ENCODE assay signal across 12 cellular contexts in the genomic region with DNA sequence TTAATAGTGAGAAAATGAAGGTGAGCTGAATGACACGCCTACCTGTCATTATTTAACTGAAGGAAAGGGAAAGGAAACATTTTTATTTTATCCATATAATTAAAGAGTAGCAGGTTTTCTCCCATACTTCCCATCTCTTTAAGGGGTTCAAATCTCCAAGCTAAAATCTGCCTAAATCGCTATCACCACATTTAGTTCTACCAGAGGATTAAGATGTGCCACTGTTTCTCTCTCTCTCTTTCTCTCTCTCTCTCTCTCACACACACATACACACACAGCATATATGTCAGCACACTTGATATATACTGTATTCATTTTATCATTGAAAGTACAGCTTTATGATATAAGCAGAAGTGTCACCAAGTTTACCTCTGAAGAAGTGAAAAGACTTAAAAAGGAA. TPM values are rescaled to one million over a fixed set of nuclear protein-coding genes. Genes with fewer than 3 reads are reported as not detected.
A peak's percentile ranks its signal among the peaks of the same experiment; 100 is the strongest.
DNase-seq lines count a peak whose midpoint lies in the region; ATAC-seq and TF ChIP-seq lines count a peak whose summit lies in the region.
"Had no signal": no experiment of that assay in that cellular context is flagged by ENCODE, and none has a peak within 500 bp of the region (broad histone marks: within the 10 kb centered on the region; RNA-seq: fewer than 3 reads in every experiment).

No MANE protein-coding gene starts in this region.

- H3K27ac Mint-ChIP-seq in T-cell, result peak overlapping the region; percentile 98 to 99
- H3K27ac Mint-ChIP-seq in stimulated activated naive B cell treated with anti-CD40 and anti-IgM and Interleukin-4, amounts not matched to agents 10 μg/mL and 1 μg/mL and 100 μg/mL, for 72 hours, result peak overlapping the region; percentile 98
- H3K27ac Mint-ChIP-seq: GM23338 had no signal

- no peaks in the 10 kb centered on the region for H3K36me3 ChIP-seq in esophagus squamous epithelium

- no peaks in the 10 kb centered on the region for H3K27me3 Mint-ChIP-seq in activated T-cell treated with anti-CD3 and anti-CD28 coated beads, Interleukin-2, amount 50 U/mL, for 4 hours (ENCODE audit: low read depth)
- no peaks in the 10 kb centered on the region for H3K27me3 Mint-ChIP-seq in T-cell
- H3K27me3 Mint-ChIP-seq in stimulated activated naive B cell treated with anti-CD40 and anti-IgM and Interleukin-4, amounts not matched to agents 10 μg/mL and 1 μg/mL and 100 μg/mL, for 72 hours, result no peaks in the 10 kb centered on the region

- intact Hi-C loops in esophagus squamous epithelium (cut with DNase I), result no loop called here

- no peaks in the 10 kb centered on the region for H3K9me3 ChIP-seq in esophagus squamous epithelium
- H3K9me3 ChIP-seq: testis had no signal

- peak overlapping the region in 3 of 4 donors; percentile 72 to 77 (median 77) for H3K27ac ChIP-seq in esophagus squamous epithelium
- H3K27ac ChIP-seq: testis had no signal

- no peak for ATAC-seq in activated T-cell treated with anti-CD3 and anti-CD28 coated beads, Interleukin-2, amount 50 U/mL, for 4 hours
- ATAC-seq in T-cell (replicated peaks in 1 of 4) (no peak), HG03159 (IDR thresholded peaks at IDR 0.05; ENCODE audit: unreplicated experiment) (no peak), HG02870 (IDR thresholded peaks at IDR 0.05; ENCODE audit: unreplicated experiment) (no peak)
- ATAC-seq in stimulated activated naive B cell treated with anti-CD40 and anti-IgM and Interleukin-4, amounts not matched to agents 10 μg/mL and 1 μg/mL and 100 μg/mL, for 72 hours (replicated peaks), result no peak
- ATAC-seq: GM23338 had no signal

- peaks cover 8% of the 10 kb centered on the region for H3K36me3 Mint-ChIP-seq in activated T-cell treated with anti-CD3 and anti-CD28 coated beads, Interleukin-2, amount 50 U/mL, for 4 hours (ENCODE audit: insufficient read depth)
- peaks cover 55% of the 10 kb centered on the region for H3K36me3 Mint-ChIP-seq in T-cell
- peaks cover 46 to 69% of the 10 kb centered on the region in 2 donors for H3K36me3 Mint-ChIP-seq in stimulated activated naive B cell treated with anti-CD40 and anti-IgM and Interleukin-4, amounts not matched to agents 10 μg/mL and 1 μg/mL and 100 μg/mL, for 72 hours

- H3K4me3 ChIP-seq in esophagus squamous epithelium, result peak overlapping the region in 3 of 4 donors; percentile 18 to 29 (median 27)
- H3K4me3 ChIP-seq: GM23338, testis had no signal

- peaks cover 73% of the 10 kb centered on the region for H3K4me1 Mint-ChIP-seq in activated T-cell treated with anti-CD3 and anti-CD28 coated beads, Interleukin-2, amount 50 U/mL, for 4 hours (ENCODE audit: low read depth)
- H3K4me1 Mint-ChIP-seq in T-cell, result peaks cover 52 to 82% (median 63%) of the 10 kb centered on the region in 3 donors
- H3K4me1 Mint-ChIP-seq in stimulated activated naive B cell treated with anti-CD40 and anti-IgM and Interleukin-4, amounts not matched to agents 10 μg/mL and 1 μg/mL and 100 μg/mL, for 72 hours, result peaks cover 34 to 68% of the 10 kb centered on the region in 2 donors

- no peak for TF ChIP-seq CTCF in esophagus squamous epithelium (IDR thresholded peaks at IDR 0.05)

- H3K9me3 Mint-ChIP-seq in activated T-cell treated with anti-CD3 and anti-CD28 coated beads, Interleukin-2, amount 50 U/mL, for 4 hours, result no peaks in the 10 kb centered on the region
- H3K9me3 Mint-ChIP-seq in T-cell, result no peaks in the 10 kb centered on the region
- H3K9me3 Mint-ChIP-seq in stimulated activated naive B cell treated with anti-CD40 and anti-IgM and Interleukin-4, amounts not matched to agents 10 μg/mL and 1 μg/mL and 100 μg/mL, for 72 hours, result no peaks in the 10 kb centered on the region

- no peaks in the 10 kb centered on the region for H3K27me3 ChIP-seq in esophagus squamous epithelium
- H3K27me3 ChIP-seq: testis had no signal

- POLR2A ChIA-PET in T-cell (lab: Charles Lee), result interaction anchor here (0.5 to 1.6 kb wide), 13 partner anchors 11 to 1578 kb away, joined by 3 to 12 read pairs (median 3); no protein-coding TSS in a partner anchor

- no peak for DNase-seq in activated T-cell treated with anti-CD3 and anti-CD28 coated beads, Interleukin-2, amount 50 U/mL, for 4 hours
- no peak for DNase-seq in activated T-cell treated with anti-CD3 and anti-CD28 coated beads, Interleukin-2, amount 50 U/mL, for 48 hours
- DNase-seq in T-cell (no peak), esophagus squamous epithelium (lab: John Stamatoyannopoulos, UW) (no peak), KG1 (lab: John Stamatoyannopoulos, UW) (no peak)
- DNase-seq in stimulated activated naive B cell treated with anti-CD40 and anti-IgM and Interleukin-4, amounts not matched to agents 10 μg/mL and 1 μg/mL and 100 μg/mL, for 72 hours, result no peak
- DNase-seq: activated effector memory CD4-positive, alpha-beta T cell treated with anti-CD3 and anti-CD28 coated beads, Interleukin-2, amount 50 U/mL, for 16 hours; NCI-H748 treated with DMSO at 0.1 percent for 48 hours; testis had no signal

- CTCF ChIA-PET in T-cell (lab: Charles Lee), result interaction anchor here (0.6 to 14.5 kb wide), 13 partner anchors 9 to 101 kb away, joined by 3 to 298 read pairs (median 5); no protein-coding TSS in a partner anchor

- no peak for TF ChIP-seq POLR2A in esophagus squamous epithelium (IDR thresholded peaks at IDR 0.05)

- peaks cover 5 to 77% (median 7%) of the 10 kb centered on the region in 3 donors for H3K4me1 ChIP-seq in esophagus squamous epithelium
- H3K4me1 ChIP-seq: testis had no signal

- 73 to 87% methylated on average over 2 of the region's 2 CpGs for WGBS in esophagus squamous epithelium, 2 donors

- H3K4me3 Mint-ChIP-seq in activated T-cell treated with anti-CD3 and anti-CD28 coated beads, Interleukin-2, amount 50 U/mL, for 4 hours, result peak overlapping the region; percentile 96
- H3K4me3 Mint-ChIP-seq in T-cell, result peak overlapping the region; percentile 88 to 99 (median 95)
- peak overlapping the region; percentile 82 to 84 for H3K4me3 Mint-ChIP-seq in stimulated activated naive B cell treated with anti-CD40 and anti-IgM and Interleukin-4, amounts not matched to agents 10 μg/mL and 1 μg/mL and 100 μg/mL, for 72 hours
- H3K4me3 Mint-ChIP-seq: GM23338 had no signal

RNA-seq across cellular contexts. Expression of gene WIPF1, which starts 3.2 kb away (rescaled TPM):
- 100 to 1,000 TPM in 2 of 3 donors, 10 to 100 TPM in 1; 95.1 to 122 (median 101) TPM for total RNA-seq in activated T-cell treated with anti-CD3 and anti-CD28 coated beads, Interleukin-2, amount 50 U/mL, for 4 hours
- total RNA-seq in T-cell (100 to 1,000 TPM; 349 to 412 (median 372) TPM), esophagus squamous epithelium (10 to 100 TPM in 1 of 4 donors, 1 to 10 TPM in 3; 2.2 to 17.5 (median 6.0) TPM)

Comparison
In these comparisons a context has a peak if more than half of its experiments do, and no peak if none do; other contexts are left out.
1. RNA of gene WIPF1, which starts 3.2 kb away (total RNA-seq): 349 to 412 TPM in T-cell and 95.1 to 122 TPM in activated T-cell treated with anti-CD3 and anti-CD28 coated beads, Interleukin-2, amount 50 U/mL, for 4 hours; 2.2 to 17.5 TPM in esophagus squamous epithelium; every median in the first group is over 4 times any median in the second.
2. Peak in every context shown above with its lines, with median percentiles within 50 percentile points of each other: H3K4me3 Mint-ChIP-seq.